In genomic region chr22:18973264-18974031, GRCh38 we compare ENCODE assay signal across 1 cellular context.
TF ChIP-seq lines count a peak whose summit lies in the region.

No MANE protein-coding gene starts in this region.

TF ChIP-seq in HepG2, 621 proteins besides CTCF, POLR2A, EP300 and RAD21:
- TF ChIP-seq TCF7 (IDR thresholded peaks at IDR 0.05; ENCODE audit: low read depth) (no peak), RERE (CRISPR knock-in tag; IDR thresholded peaks at IDR 0.05; ENCODE audit: low read depth) (no peak), BRF2 (CRISPR knock-in tag; IDR thresholded peaks at IDR 0.05) (no peak), NR1H2 (CRISPR knock-in tag; IDR thresholded peaks at IDR 0.05; ENCODE audit: borderline replicate concordance, low read depth) (no peak), ZNF605 (CRISPR knock-in tag; IDR thresholded peaks at IDR 0.05) (no peak), ZNF121 (CRISPR knock-in tag; IDR thresholded peaks at IDR 0.05) (peak; percentile 91), HNRNPL (IDR thresholded peaks at IDR 0.05; ENCODE audit: low read depth, low read length) (0 out of 2 replicates have a peak, but pooled peaks have one; percentile 47), HIC2 (CRISPR knock-in tag; IDR thresholded peaks at IDR 0.05; ENCODE audit: low read depth) (0 out of 2 replicates have a peak, but pooled peaks have one; percentile 32), MNT (IDR thresholded peaks at IDR 0.05) (no peak), WIZ (CRISPR knock-in tag; IDR thresholded peaks at IDR 0.05) (no peak), ZBTB7A (CRISPR knock-in tag; IDR thresholded peaks at IDR 0.05) (no peak), PAF1 (CRISPR knock-in tag; IDR thresholded peaks at IDR 0.05) (no peak), ZNF687 (CRISPR knock-in tag; IDR thresholded peaks at IDR 0.05) (peak; percentile 17; the same call in 1 of the 2 replicates), PHF5A (CRISPR knock-in tag; IDR thresholded peaks at IDR 0.05; ENCODE audit: low read depth, unreplicated experiment) (no peak), MYPOP (CRISPR knock-in tag; IDR thresholded peaks at IDR 0.05) (no peak), NR2C2 (CRISPR knock-in tag; IDR thresholded peaks at IDR 0.05; ENCODE audit: borderline replicate concordance) (peak; percentile 54), ELK4 (CRISPR knock-in tag; IDR thresholded peaks at IDR 0.05; ENCODE audit: borderline replicate concordance) (no peak), NCOA2 (CRISPR knock-in tag; IDR thresholded peaks at IDR 0.05) (no peak), MLXIP (CRISPR knock-in tag; IDR thresholded peaks at IDR 0.05; ENCODE audit: borderline replicate concordance) (no peak), ZNF335 (CRISPR knock-in tag; IDR thresholded peaks at IDR 0.05) (no peak), ZNF850 (CRISPR knock-in tag; conservative IDR thresholded peaks at IDR 0.05) (no peak), THAP7 (CRISPR knock-in tag; IDR thresholded peaks at IDR 0.05) (no peak), NR2F6 (IDR thresholded peaks at IDR 0.05) (peak; percentile 16; the same call in 1 of the 2 replicates), NR2F6 (CRISPR knock-in tag; IDR thresholded peaks at IDR 0.05) (no peak)
